ENCODE assay signal across 16 cellular contexts in the genomic region with DNA sequence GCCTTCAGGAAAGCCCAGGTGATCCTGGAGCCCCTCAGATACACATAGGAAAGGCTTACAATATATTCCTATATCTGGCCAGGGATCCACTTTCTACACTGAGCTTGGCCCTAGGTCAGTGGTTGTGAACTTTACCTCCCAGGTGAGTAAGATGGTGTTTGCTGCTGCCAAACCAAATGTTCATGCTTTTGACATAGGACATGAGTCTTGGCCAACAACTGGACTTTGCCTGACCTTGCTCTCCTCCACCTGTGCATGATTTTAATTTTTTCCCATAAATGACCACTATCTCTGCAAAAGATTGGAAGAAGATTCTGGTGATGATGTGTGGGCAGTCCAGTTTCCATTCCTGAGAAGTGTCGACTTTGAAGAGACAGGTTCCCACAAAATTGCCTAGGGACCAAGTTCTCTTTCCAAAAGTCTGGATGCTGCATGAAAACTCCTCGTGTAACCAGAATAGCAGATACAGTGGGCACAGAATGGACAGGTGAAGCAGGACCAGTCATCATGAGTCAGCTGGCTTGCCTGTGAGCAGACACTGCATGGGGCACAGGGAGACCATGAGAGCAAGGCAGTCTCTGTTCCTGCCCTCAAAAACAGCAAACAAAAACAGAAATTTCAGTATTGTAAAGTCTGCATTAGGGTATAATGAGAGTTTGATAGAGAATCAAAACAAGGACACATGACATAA.
A peak's percentile ranks its signal among the peaks of the same experiment; 100 is the strongest.
DNase-seq lines count a peak whose midpoint lies in the region; TF ChIP-seq lines count a peak whose summit lies in the region.
"Had no signal": no experiment of that assay in that cellular context is flagged by ENCODE, and none has a peak within 500 bp of the region (broad histone marks: within the 10 kb centered on the region; RNA-seq: fewer than 3 reads in every experiment).

No MANE protein-coding gene starts in this region.

- H3K27me3 ChIP-seq in MM.1S (replicated peaks; ENCODE audit: insufficient read depth, low read length) (peaks cover 8% of the 10 kb centered on the region; the same call in 1 of the 2 replicates), mesenchymal stem cell (ENCODE audit: control insufficient read depth in 1 of 2, insufficient read depth in 1 of 2, low read length in 2 of 2) (no peaks in the 10 kb centered on the region)
- H3K27me3 ChIP-seq: BLaER1 had no signal

- no peak overlapping the region for H2BK12ac ChIP-seq in mesenchymal stem cell (ENCODE audit: low read length in 2 of 2)

- H4K8ac ChIP-seq in mesenchymal stem cell (ENCODE audit: low read length), result no peak overlapping the region

- H3K4ac ChIP-seq in mesenchymal stem cell (ENCODE audit: low read depth in 1 of 2, low read length in 2 of 2), result no peak overlapping the region

- no peak overlapping the region for H2AFZ ChIP-seq in MM.1S (ENCODE audit: low read length)
- H2AFZ ChIP-seq in mesenchymal stem cell (ENCODE audit: low read depth, low read length), result no peak overlapping the region

- peaks cover 17% of the 10 kb centered on the region for H3K27me3 Mint-ChIP-seq in type B pancreatic cell
- H3K27me3 Mint-ChIP-seq: CD8-positive, alpha-beta memory T cell had no signal

- H3K4me3 Mint-ChIP-seq in type B pancreatic cell, result no peak overlapping the region
- H3K4me3 Mint-ChIP-seq: CD8-positive, alpha-beta memory T cell had no signal

- no peaks in the 10 kb centered on the region for H3K9me3 Mint-ChIP-seq in type B pancreatic cell

- H3K27ac Mint-ChIP-seq in type B pancreatic cell, result no peak overlapping the region
- H3K27ac Mint-ChIP-seq: CD8-positive, alpha-beta memory T cell had no signal

- no peaks in the 10 kb centered on the region for H3K79me2 ChIP-seq in MM.1S (ENCODE audit: low read length)

- no peaks in the 10 kb centered on the region for H3K9me2 ChIP-seq in MM.1S (replicated peaks; ENCODE audit: insufficient read depth, low read length)

- H3K4me1 Mint-ChIP-seq in type B pancreatic cell (ENCODE audit: unreplicated experiment), result no peaks in the 10 kb centered on the region
- H3K4me1 Mint-ChIP-seq: CD8-positive, alpha-beta memory T cell had no signal

- H3K9ac ChIP-seq in MM.1S (ENCODE audit: low read length), result no peak overlapping the region
- no peak overlapping the region for H3K9ac ChIP-seq in mesenchymal stem cell (ENCODE audit: low read length)
- H3K9ac ChIP-seq: BLaER1 had no signal

- DNase-seq in NCI-H146 (lab: John Stamatoyannopoulos, UW) (peak; percentile 9), NCI-H146 treated with DMSO at 0.1 percent for 48 hours (lab: John Stamatoyannopoulos, UW; ENCODE audit: unreplicated experiment) (no peak), MM.1S (no peak), epithelial cell of esophagus (ENCODE audit: low read depth) (peak; percentile 15), mesenchymal stem cell (no peak), epidermal melanocyte (ENCODE audit: insufficient read length, low spot score) (no peak), SIG-M5 (lab: John Stamatoyannopoulos, UW) (no peak), type B pancreatic cell (ENCODE audit: extremely low spot score, unreplicated experiment) (no peak)
- DNase-seq: Caco-2; CD8-positive, alpha-beta memory T cell; DND-41; HCEC 1CT had no signal

- TF ChIP-seq CTCF in MM.1S (IDR thresholded peaks at IDR 0.05; ENCODE audit: low read length) (no peak), epithelial cell of esophagus (IDR thresholded peaks at IDR 0.05; ENCODE audit: insufficient read depth, low read depth, low read length, missing control alignments) (no peak), type B pancreatic cell (conservative IDR thresholded peaks at IDR 0.05) (no peak)

- no peaks in the 10 kb centered on the region for H4K20me1 ChIP-seq in MM.1S (ENCODE audit: insufficient read depth, low read length)
- H4K20me1 ChIP-seq: BLaER1 had no signal

- H3K4me1 ChIP-seq in MM.1S (ENCODE audit: low read length) (peaks cover 11% of the 10 kb centered on the region), mesenchymal stem cell (ENCODE audit: control insufficient read depth, insufficient read depth, low read depth, low read length) (peaks cover 2% of the 10 kb centered on the region)
- H3K4me1 ChIP-seq: BLaER1, Caco-2 had no signal

- WGBS in mesenchymal stem cell, result 85% methylated on average over 2 of the region's 2 CpGs

- H3K14ac ChIP-seq in mesenchymal stem cell (ENCODE audit: low read length in 2 of 2), result no peak overlapping the region

- no peak overlapping the region for H3K18ac ChIP-seq in mesenchymal stem cell (ENCODE audit: low read depth in 1 of 2, low read length in 2 of 2)

- no peak overlapping the region for H2BK120ac ChIP-seq in mesenchymal stem cell (ENCODE audit: low read depth, low read length)

- no peak overlapping the region for H2BK5ac ChIP-seq in mesenchymal stem cell (ENCODE audit: low read depth, low read length, poor library complexity, severe bottlenecking)

- no peak overlapping the region for H3K23ac ChIP-seq in mesenchymal stem cell (ENCODE audit: low read length in 2 of 2)

- H3K4me3 ChIP-seq in MM.1S (ENCODE audit: low read length) (no peak overlapping the region), epithelial cell of esophagus (ENCODE audit: low read length) (no peak overlapping the region), mesenchymal stem cell (ENCODE audit: insufficient read depth in 1 of 2, low read depth in 1 of 2, low read length in 2 of 2) (no peak overlapping the region)
- H3K4me3 ChIP-seq: BLaER1, GM12878 had no signal

- no peaks in the 10 kb centered on the region for H3K36me3 Mint-ChIP-seq in type B pancreatic cell
- H3K36me3 Mint-ChIP-seq: CD8-positive, alpha-beta memory T cell had no signal

- H3K36me3 ChIP-seq in MM.1S (replicated peaks; ENCODE audit: insufficient read depth, low read length) (no peaks in the 10 kb centered on the region), mesenchymal stem cell (ENCODE audit: control insufficient read depth in 1 of 2, insufficient read depth in 2 of 2, low read depth in 1 of 2, low read length in 2 of 2) (no peaks in the 10 kb centered on the region)
- H3K36me3 ChIP-seq: BLaER1 had no signal

- no peak overlapping the region for H2BK15ac ChIP-seq in mesenchymal stem cell (ENCODE audit: low read depth, poor library complexity, severe bottlenecking)

- H3K4me2 ChIP-seq in MM.1S (ENCODE audit: low read depth, low read length) (peak overlapping the region; percentile 39; the same call in 1 of the 2 replicates), mesenchymal stem cell (ENCODE audit: low read length, poor library complexity, severe bottlenecking) (no peak overlapping the region)
- H3K4me2 ChIP-seq: BLaER1 had no signal

- no peaks in the 10 kb centered on the region for H3K79me1 ChIP-seq in mesenchymal stem cell (replicated peaks; ENCODE audit: low read length, poor library complexity, severe bottlenecking)

- H2AK5ac ChIP-seq in mesenchymal stem cell (ENCODE audit: low read length, severe bottlenecking), result peak overlapping the region; percentile 46

- H4K91ac ChIP-seq in mesenchymal stem cell (ENCODE audit: low read length), result no peak overlapping the region

- H3K9me3 ChIP-seq in MM.1S (replicated peaks; ENCODE audit: insufficient read depth, low read length) (no peaks in the 10 kb centered on the region), mesenchymal stem cell (ENCODE audit: control insufficient read depth, low read length) (no peaks in the 10 kb centered on the region)
- H3K9me3 ChIP-seq: BLaER1, Caco-2 had no signal

- H3K27ac ChIP-seq in MM.1S (ENCODE audit: low read length) (no peak overlapping the region), mesenchymal stem cell (ENCODE audit: low read length, poor library complexity, severe bottlenecking) (no peak overlapping the region)
- H3K27ac ChIP-seq: 22Rv1, BLaER1, HL-60 had no signal

- no peaks in the 10 kb centered on the region for H3F3A ChIP-seq in MM.1S (ENCODE audit: insufficient read depth, low read length)

Comparison
In these comparisons a context has a peak if more than half of its experiments do, and no peak if none do; other contexts are left out.
1. DNase-seq: peak in NCI-H146 (single experiment) and epithelial cell of esophagus (single experiment); none in NCI-H146 treated with DMSO at 0.1 percent for 48 hours (single experiment), MM.1S (single experiment), mesenchymal stem cell (single experiment), epidermal melanocyte (single experiment), SIG-M5 (single experiment) and type B pancreatic cell (single experiment).